ENCODE assay signal across 8 cellular contexts in genomic region chr14:100067971-100068959, GRCh38. TPM values are rescaled to one million over a fixed set of nuclear protein-coding genes. Genes with fewer than 3 reads are reported as not detected.
A peak's percentile ranks its signal among the peaks of the same experiment; 100 is the strongest.
DNase-seq lines count a peak whose midpoint lies in the region; ATAC-seq, FAIRE-seq and TF ChIP-seq lines count a peak whose summit lies in the region.

No MANE protein-coding gene starts in this region.

- TF ChIP-seq POLR2A in K562 (conservative IDR thresholded peaks at IDR 0.05), result peak; percentile 75

- POLR2A ChIA-PET in K562 (lab: Yijun Ruan, JAX), result interaction anchor here (0.6 to 0.8 kb wide), 6 partner anchors 8 to 87 kb away, joined by 3 to 4 read pairs (median 3); no protein-coding TSS in a partner anchor

- H3K27ac Mint-ChIP-seq in memory B cell, result peak overlapping the region; percentile 85

- H3K27me3 Mint-ChIP-seq in memory B cell, result no peaks in the 10 kb centered on the region

- H3K27me3 ChIP-seq in K562 (ENCODE audit: control insufficient read depth in 2 of 2, insufficient read depth in 2 of 2, low read length in 2 of 2), result no peaks in the 10 kb centered on the region

- 7% methylated on average over 18 of the region's 18 CpGs for WGBS in K562 (ENCODE audit: insufficient coverage, low coverage, missing lambda C conversion rate)

- H3K4me2 ChIP-seq in K562 (ENCODE audit: insufficient read depth, low read length), result peak overlapping the region; percentile 78

- CTCF ChIA-PET in K562 (lab: Yijun Ruan, JAX; ENCODE audit: low intra/inter-chr PET ratio), result no interaction called here

- intact Hi-C loops in K562 (cut with micrococcal nuclease), result loop anchor here (5.0 kb wide), 2 partner anchors 86 to 169 kb away; partner anchors contain the start of gene YY1

- BruUV-seq in K562 (replicated peaks; lab: Mats Ljungman, UMichigan), result TSS peak; percentile 81

- H3K9ac ChIP-seq in K562 (ENCODE audit: insufficient read depth in 1 of 2, low read depth in 2 of 2, low read length in 2 of 2), result peak overlapping the region; percentile 62 to 83

- H3K36me3 Mint-ChIP-seq in memory B cell, result peaks cover 10% of the 10 kb centered on the region

- peaks cover 25 to 70% of the 10 kb centered on the region in 2 experiments for H3K4me1 ChIP-seq in K562 (replicated peaks in 1 of 2; ENCODE audit: control insufficient read depth in 2 of 2, insufficient read depth in 2 of 2, low read length in 2 of 2)

- peak; percentile 73; the same call in 1 of the 2 replicates for TF ChIP-seq EP300 in K562 (IDR thresholded peaks at IDR 0.05; ENCODE audit: low read length)

- no peak for TF ChIP-seq CTCF in K562 (IDR thresholded peaks at IDR 0.05 in 2 of 3, conservative IDR thresholded peaks at IDR 0.05 in 1 of 3; ENCODE audit: insufficient read depth in 2 of 3, low read depth in 1 of 3, low read length in 3 of 3)

- peak overlapping the region; percentile 78 for H2AFZ ChIP-seq in K562 (ENCODE audit: low read depth, low read length)

- ATAC-seq in GM19328 (IDR thresholded peaks at IDR 0.05; ENCODE audit: unreplicated experiment) (peak; percentile 32), HG03378 (IDR thresholded peaks at IDR 0.05; ENCODE audit: unreplicated experiment) (peak; percentile 40), K562 (peak; percentile 87), memory B cell (ENCODE audit: low read depth) (peak; percentile 58)

- H3K79me2 ChIP-seq in K562 (ENCODE audit: control insufficient read depth, insufficient read depth, low read length), result peaks cover 53% of the 10 kb centered on the region

- in situ Hi-C loops in K562 (cut with MboI), result no loop called here

- no peaks in the 10 kb centered on the region for H3K9me3 Mint-ChIP-seq in memory B cell

- peaks cover 51% of the 10 kb centered on the region for H3K4me1 Mint-ChIP-seq in memory B cell

- FAIRE-seq in K562 (lab: Jason Lieb, UNC), result peak; percentile 95

- H3K4me3 ChIP-seq in K562, result 0 out of 2 replicates have a peak overlapping the region, but pooled peaks have one; percentile 4

- TF ChIP-seq RAD21 in K562 (CRISPR knock-in tag; conservative IDR thresholded peaks at IDR 0.05 in 1 of 2, IDR thresholded peaks at IDR 0.05 in 1 of 2), result no peak

- H3K27ac ChIP-seq in K562 (ENCODE audit: extremely low read depth, low read depth, low read length), result peak overlapping the region; percentile 89

- H4K20me1 ChIP-seq in K562 (replicated peaks; ENCODE audit: control insufficient read depth, insufficient read depth, low read length), result no peaks in the 10 kb centered on the region

- no peaks in the 10 kb centered on the region for H3K9me1 ChIP-seq in K562 (ENCODE audit: control insufficient read depth, insufficient read depth, low read length)

- DNase-seq in T-helper 22 cell (ENCODE audit: low read depth) (peak; percentile 96), K562 (ENCODE audit: extremely low read depth in 1 of 4, low spot score in 3 of 4) (peak; percentile 72 to 91 (median 76)), memory B cell (ENCODE audit: low spot score in 2 of 2) (peak; percentile 36 to 55), COLO668 (lab: John Stamatoyannopoulos, UW; ENCODE audit: unreplicated experiment) (no peak), RKO (ENCODE audit: low spot score) (no peak)
- DNase-seq in stimulated activated CD8-positive, alpha-beta memory T cell treated with anti-CD3 and anti-CD28 coated beads, Interleukin-7, amount 100 ng/mL, for 24 hours (ENCODE audit: low read depth), result peak; percentile 72

- peak overlapping the region; percentile 87 for H3K4me3 Mint-ChIP-seq in memory B cell

- no peaks in the 10 kb centered on the region; the same call in 2 of the 3 replicates for H3K36me3 ChIP-seq in K562 (ENCODE audit: control insufficient read depth, insufficient read depth, low read length)

- H3K9me3 ChIP-seq in K562 (replicated peaks; ENCODE audit: control insufficient read depth, insufficient read depth, low read depth, low read length), result no peaks in the 10 kb centered on the region

TF ChIP-seq in K562, 482 proteins besides CTCF, POLR2A, EP300 and RAD21 (continues in another document):
- no peak for TF ChIP-seq FOXO4 (CRISPR knock-in tag; IDR thresholded peaks at IDR 0.05)
- no peak for TF ChIP-seq SIN3B (IDR thresholded peaks at IDR 0.05; ENCODE audit: low read depth)
- TF ChIP-seq NFATC3 (IDR thresholded peaks at IDR 0.05), result no peak
- no peak; the same call in 1 of the 2 replicates for TF ChIP-seq ZBTB9 (CRISPR knock-in tag; IDR thresholded peaks at IDR 0.05)
- TF ChIP-seq U2AF2 (optimal IDR thresholded peaks at IDR 0.05; ENCODE audit: low read depth, low read length), result no peak
- no peak for TF ChIP-seq ZBTB43 (CRISPR knock-in tag; IDR thresholded peaks at IDR 0.05)
- no peak for TF ChIP-seq HOMEZ (CRISPR knock-in tag; IDR thresholded peaks at IDR 0.05)
- TF ChIP-seq MTA1 (IDR thresholded peaks at IDR 0.05; ENCODE audit: borderline replicate concordance), result peak; percentile 38; the same call in 1 of the 2 replicates
- 0 out of 2 replicates have a peak, but pooled peaks have one; percentile 17 for TF ChIP-seq TRIM28 (IDR thresholded peaks at IDR 0.05)
- no peak for TF ChIP-seq HEY1 (CRISPR knock-in tag; IDR thresholded peaks at IDR 0.05; ENCODE audit: borderline replicate concordance)

RNA-seq across cellular contexts. Expression of gene EVL, which starts 3.0 kb away (rescaled TPM):
- total RNA-seq in K562 (2011; cell fraction: chromatin; rRNA removed; ENCODE audit: low replicate concordance), result 128 and 200 TPM in 2 replicates
- total RNA-seq in K562 (2011; cell fraction: nucleolus; rRNA removed), result 79.5 and 87.4 TPM in 2 replicates
- total RNA-seq in K562 (2011; cell fraction: nucleoplasm; rRNA removed), result 91.0 and 118 TPM in 2 replicates
- total RNA-seq in K562 (2014; rRNA removed), result 23.9 and 26.3 TPM in 2 replicates
- 15.6 and 17.6 TPM in 2 replicates for total RNA-seq in K562 (2014; rRNA removed; fragmentation: Illumina TruSeq; extraction: Trizol)
- 18.2 and 18.6 TPM in 2 replicates for total RNA-seq in K562 (2015; rRNA removed; fragmentation: Illumina TruSeq; extraction: Trizol)
- 39.3 and 43.4 TPM in 2 replicates for total RNA-seq in K562 (2021)
- 29.4 and 30.4 TPM in 2 replicates for polyA plus RNA-seq in K562 (2011; rRNA removed)
- polyA plus RNA-seq in K562 (2011; cell fraction: cytosol; rRNA removed), result 24.7 and 27.8 TPM in 2 replicates
- 87.8 and 114 TPM in 2 replicates for polyA plus RNA-seq in K562 (2011; cell fraction: nucleus; rRNA removed)
- 33.0 and 36.9 TPM in 2 replicates for polyA plus RNA-seq in K562 (2012)
- 35.0 and 36.1 TPM in 2 replicates for polyA plus RNA-seq in K562 (2014; fragmentation: Illumina TruSeq; extraction: Trizol)
- 1 to 10 TPM; 2.9 to 4.0 TPM for polyA plus RNA-seq in K562 (2014; fragmentation: Nextera tagmentation; extraction: Ambion mirVana)
- 28.9 and 30.8 TPM in 2 replicates for polyA plus RNA-seq in K562 (2014; rRNA removed)
- polyA minus RNA-seq in K562 (2011; rRNA and poly(A)+ RNA removed), result 23.0 and 23.4 TPM in 2 replicates
- polyA minus RNA-seq in K562 (2011; cell fraction: cytosol; rRNA and poly(A)+ RNA removed), result 16.3 and 18.9 TPM in 2 replicates
- 28.1 and 31.0 TPM in 2 replicates for polyA minus RNA-seq in K562 (2011; cell fraction: nucleus; rRNA and poly(A)+ RNA removed)

Comparison
In these comparisons a context has a peak if more than half of its experiments do, and no peak if none do; other contexts are left out.
1. ATAC-seq: peak in every context shown above with its lines; median percentile 87 in K562; 58 in memory B cell; 40 in HG03378; 32 in GM19328.
2. DNase-seq: peak in T-helper 22 cell (single experiment), K562 (4 of 4), memory B cell (2 of 2) and stimulated activated CD8-positive, alpha-beta memory T cell treated with anti-CD3 and anti-CD28 coated beads, Interleukin-7, amount 100 ng/mL, for 24 hours (single experiment); none in COLO668 (single experiment) and RKO (single experiment).